ENCODE assay signal across 1 cellular context in the genomic region with DNA sequence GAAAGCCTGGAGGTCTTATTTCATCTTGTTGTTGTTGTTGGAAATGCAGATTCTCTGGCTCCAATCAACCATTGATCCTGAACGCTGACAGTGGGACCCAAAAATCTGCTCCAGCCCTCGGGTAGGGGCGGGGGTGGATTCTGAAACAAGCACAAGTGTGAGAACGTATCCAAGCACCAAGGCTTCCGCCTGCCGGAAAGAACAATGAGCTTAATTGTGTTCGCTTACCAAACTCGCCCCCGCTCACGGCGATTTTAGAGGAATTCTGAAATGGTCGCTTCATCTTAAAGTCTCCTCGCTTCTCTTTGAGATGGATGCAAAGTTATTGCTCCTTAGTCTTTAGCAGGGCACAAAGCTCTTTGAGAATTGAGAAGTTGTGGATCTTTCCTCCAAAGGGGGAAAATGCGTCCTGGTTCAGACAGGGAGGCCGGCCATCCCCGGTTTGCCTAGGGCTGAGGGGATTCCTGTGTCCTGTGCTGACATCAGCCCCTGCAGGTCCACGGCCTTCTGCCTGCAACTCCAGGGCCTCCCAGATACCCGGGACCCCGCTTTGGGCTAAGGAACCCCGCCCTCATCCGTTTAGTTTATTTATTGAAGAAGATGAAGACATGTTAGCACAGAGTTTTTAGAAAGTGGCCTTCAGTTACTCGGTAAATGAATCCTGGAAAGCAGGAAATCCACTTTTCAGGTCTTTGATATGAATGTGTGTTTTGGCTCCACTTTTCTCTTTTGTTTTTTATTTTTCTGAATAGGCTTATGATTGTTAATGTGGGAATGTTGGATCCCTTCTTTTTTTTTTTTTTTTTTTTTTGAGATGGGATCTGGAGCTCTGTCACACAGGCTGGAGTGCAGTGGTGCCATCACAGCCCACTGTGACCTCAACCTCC.
TF ChIP-seq lines count a peak whose summit lies in the region.

No MANE protein-coding gene starts in this region.

TF ChIP-seq in WTC11, 78 proteins besides CTCF, POLR2A, EP300 and RAD21 (continued from another document):
- TF ChIP-seq, protein P1, sequence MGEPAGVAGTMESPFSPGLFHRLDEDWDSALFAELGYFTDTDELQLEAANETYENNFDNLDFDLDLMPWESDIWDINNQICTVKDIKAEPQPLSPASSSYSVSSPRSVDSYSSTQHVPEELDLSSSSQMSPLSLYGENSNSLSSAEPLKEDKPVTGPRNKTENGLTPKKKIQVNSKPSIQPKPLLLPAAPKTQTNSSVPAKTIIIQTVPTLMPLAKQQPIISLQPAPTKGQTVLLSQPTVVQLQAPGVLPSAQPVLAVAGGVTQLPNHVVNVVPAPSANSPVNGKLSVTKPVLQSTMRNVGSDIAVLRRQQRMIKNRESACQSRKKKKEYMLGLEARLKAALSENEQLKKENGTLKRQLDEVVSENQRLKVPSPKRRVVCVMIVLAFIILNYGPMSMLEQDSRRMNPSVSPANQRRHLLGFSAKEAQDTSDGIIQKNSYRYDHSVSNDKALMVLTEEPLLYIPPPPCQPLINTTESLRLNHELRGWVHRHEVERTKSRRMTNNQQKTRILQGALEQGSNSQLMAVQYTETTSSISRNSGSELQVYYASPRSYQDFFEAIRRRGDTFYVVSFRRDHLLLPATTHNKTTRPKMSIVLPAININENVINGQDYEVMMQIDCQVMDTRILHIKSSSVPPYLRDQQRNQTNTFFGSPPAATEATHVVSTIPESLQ (CRISPR knock-in tag; IDR thresholded peaks at IDR 0.05), result no peak
- TF ChIP-seq ZNF219 (CRISPR knock-in tag; IDR thresholded peaks at IDR 0.05; ENCODE audit: borderline replicate concordance) (no peak), ZNF138 (CRISPR knock-in tag; conservative IDR thresholded peaks at IDR 0.05) (no peak)
- TF ChIP-seq, protein P2, sequence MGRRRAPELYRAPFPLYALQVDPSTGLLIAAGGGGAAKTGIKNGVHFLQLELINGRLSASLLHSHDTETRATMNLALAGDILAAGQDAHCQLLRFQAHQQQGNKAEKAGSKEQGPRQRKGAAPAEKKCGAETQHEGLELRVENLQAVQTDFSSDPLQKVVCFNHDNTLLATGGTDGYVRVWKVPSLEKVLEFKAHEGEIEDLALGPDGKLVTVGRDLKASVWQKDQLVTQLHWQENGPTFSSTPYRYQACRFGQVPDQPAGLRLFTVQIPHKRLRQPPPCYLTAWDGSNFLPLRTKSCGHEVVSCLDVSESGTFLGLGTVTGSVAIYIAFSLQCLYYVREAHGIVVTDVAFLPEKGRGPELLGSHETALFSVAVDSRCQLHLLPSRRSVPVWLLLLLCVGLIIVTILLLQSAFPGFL (CRISPR knock-in tag; IDR thresholded peaks at IDR 0.05; ENCODE audit: borderline replicate concordance), result no peak
- TF ChIP-seq, protein P3, sequence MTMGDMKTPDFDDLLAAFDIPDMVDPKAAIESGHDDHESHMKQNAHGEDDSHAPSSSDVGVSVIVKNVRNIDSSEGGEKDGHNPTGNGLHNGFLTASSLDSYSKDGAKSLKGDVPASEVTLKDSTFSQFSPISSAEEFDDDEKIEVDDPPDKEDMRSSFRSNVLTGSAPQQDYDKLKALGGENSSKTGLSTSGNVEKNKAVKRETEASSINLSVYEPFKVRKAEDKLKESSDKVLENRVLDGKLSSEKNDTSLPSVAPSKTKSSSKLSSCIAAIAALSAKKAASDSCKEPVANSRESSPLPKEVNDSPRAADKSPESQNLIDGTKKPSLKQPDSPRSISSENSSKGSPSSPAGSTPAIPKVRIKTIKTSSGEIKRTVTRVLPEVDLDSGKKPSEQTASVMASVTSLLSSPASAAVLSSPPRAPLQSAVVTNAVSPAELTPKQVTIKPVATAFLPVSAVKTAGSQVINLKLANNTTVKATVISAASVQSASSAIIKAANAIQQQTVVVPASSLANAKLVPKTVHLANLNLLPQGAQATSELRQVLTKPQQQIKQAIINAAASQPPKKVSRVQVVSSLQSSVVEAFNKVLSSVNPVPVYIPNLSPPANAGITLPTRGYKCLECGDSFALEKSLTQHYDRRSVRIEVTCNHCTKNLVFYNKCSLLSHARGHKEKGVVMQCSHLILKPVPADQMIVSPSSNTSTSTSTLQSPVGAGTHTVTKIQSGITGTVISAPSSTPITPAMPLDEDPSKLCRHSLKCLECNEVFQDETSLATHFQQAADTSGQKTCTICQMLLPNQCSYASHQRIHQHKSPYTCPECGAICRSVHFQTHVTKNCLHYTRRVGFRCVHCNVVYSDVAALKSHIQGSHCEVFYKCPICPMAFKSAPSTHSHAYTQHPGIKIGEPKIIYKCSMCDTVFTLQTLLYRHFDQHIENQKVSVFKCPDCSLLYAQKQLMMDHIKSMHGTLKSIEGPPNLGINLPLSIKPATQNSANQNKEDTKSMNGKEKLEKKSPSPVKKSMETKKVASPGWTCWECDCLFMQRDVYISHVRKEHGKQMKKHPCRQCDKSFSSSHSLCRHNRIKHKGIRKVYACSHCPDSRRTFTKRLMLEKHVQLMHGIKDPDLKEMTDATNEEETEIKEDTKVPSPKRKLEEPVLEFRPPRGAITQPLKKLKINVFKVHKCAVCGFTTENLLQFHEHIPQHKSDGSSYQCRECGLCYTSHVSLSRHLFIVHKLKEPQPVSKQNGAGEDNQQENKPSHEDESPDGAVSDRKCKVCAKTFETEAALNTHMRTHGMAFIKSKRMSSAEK (CRISPR knock-in tag; IDR thresholded peaks at IDR 0.05; ENCODE audit: borderline replicate concordance), result no peak
